8 cellular contexts compared by ENCODE assay signal in genomic region chr1:2391385-2392070, GRCh38.
A peak's percentile ranks its signal among the peaks of the same experiment; 100 is the strongest.
DNase-seq lines count a peak whose midpoint lies in the region; ATAC-seq and FAIRE-seq lines count a peak whose summit lies in the region.

MORN1 (minus strand) TSS chr1:2391554; CDS start chr1:2391533, 21 bp downstream.
RER1 (plus strand) TSS chr1:2391841; CDS start chr1:2395791, 3,950 bp downstream.

- H3K4me3 ChIP-seq in BLaER1 = peak within 1 kb of the TSS; percentile 88

- ATAC-seq in GM19324 (IDR thresholded peaks at IDR 0.05; ENCODE audit: low FRiP score, unreplicated experiment) (peak; percentile 95), HG03460 (IDR thresholded peaks at IDR 0.05; ENCODE audit: unreplicated experiment) (peak; percentile 86)

- FAIRE-seq in colon (lab: Jason Lieb, UNC) = peak; percentile 76

- peak within 1 kb of the TSS; percentile 99 for H3K4me2 ChIP-seq in BLaER1

- DNase-seq in NCI-H524 treated with DMSO at 0.1 percent for 48 hours (lab: John Stamatoyannopoulos, UW) (peak; percentile 84), kidney glomerular epithelial cell (lab: John Stamatoyannopoulos, UW) (peak; percentile 98)
- peak; percentile 99 for DNase-seq in activated CD4-positive, alpha-beta T cell treated with anti-CD3 and anti-CD28 coated beads for 48 hours
- DNase-seq in stimulated activated CD4-positive, alpha-beta T cell treated with anti-CD3 and anti-CD28 coated beads, Interleukin-15, amount 100 ng/mL, for 48 hours (ENCODE audit: low read depth in 2 of 2) = peak; percentile 97 to 99

- H3K9me3 ChIP-seq in BLaER1 = no peaks in the 10 kb centered on the region

- peak within 1 kb of the TSS; percentile 91 for H3K9ac ChIP-seq in BLaER1

- H3K36me3 ChIP-seq in BLaER1 = peaks cover 37% of the 10 kb centered on the region

- peaks cover 65% of the 10 kb centered on the region for H3K4me1 ChIP-seq in BLaER1

- no peaks in the 10 kb centered on the region for H3K27me3 ChIP-seq in BLaER1

- peaks cover 63% of the 10 kb centered on the region for H4K20me1 ChIP-seq in BLaER1

- H3K27ac ChIP-seq in BLaER1 = peak within 1 kb of the TSS; percentile 93

Comparison
In these comparisons a context has a peak if more than half of its experiments do, and no peak if none do; other contexts are left out.
1. Peak in every context shown above with its lines: DNase-seq, ATAC-seq, H3K4me3 ChIP-seq and H3K27ac ChIP-seq.